ENCODE assay signal across 8 cellular contexts in genomic region chr17:8158267-8159031, GRCh38.
DNase-seq lines count a peak whose midpoint lies in the region; ATAC-seq and TF ChIP-seq lines count a peak whose summit lies in the region.

No MANE protein-coding gene starts in this region.

- peak; percentile 89 for TF ChIP-seq CTCF in choroid plexus epithelial cell (conservative IDR thresholded peaks at IDR 0.05; ENCODE audit: low read depth, low read length)

- no peak for ATAC-seq in HG03095 (IDR thresholded peaks at IDR 0.05; ENCODE audit: unreplicated experiment)

- in situ Hi-C loops in ACHN (cut with HindIII; ENCODE audit: low pct_ligation_motif_present, low pct_unique_long_range_greater_than_20kb, low sequenced_read_pairs), result no loop called here

- DNase-seq in ACHN, result peak; percentile 92
- peak; percentile 86 for DNase-seq in GM19240 (ENCODE audit: insufficient read length, low spot score)
- peak; percentile 63 for DNase-seq in NCI-H446 treated with DMSO at 0.1 percent for 48 hours (lab: John Stamatoyannopoulos, UW)
- peak; percentile 70 for DNase-seq in activated CD4-positive, alpha-beta T cell treated with anti-CD3 and anti-CD28 coated beads for 1 hour
- peak; percentile 95 for DNase-seq in choroid plexus epithelial cell (ENCODE audit: low read depth)
- DNase-seq in left kidney (ENCODE audit: low read depth, low spot score), result peak; percentile 94
- peak; percentile 93 to 94 for DNase-seq in stimulated activated CD4-positive, alpha-beta T cell treated with anti-CD3 and anti-CD28 coated beads, Interleukin-2, amount 100 ng/mL, for 24 hours

- peak overlapping the region; percentile 1 for H3K4me3 ChIP-seq in choroid plexus epithelial cell (ENCODE audit: low read depth, low read length)
